26 cellular contexts compared by ENCODE assay signal in genomic region chr20:63073051-63073737, GRCh38.
A peak's percentile ranks its signal among the peaks of the same experiment; 100 is the strongest.
DNase-seq lines count a peak whose midpoint lies in the region; ATAC-seq and TF ChIP-seq lines count a peak whose summit lies in the region.
"Had no signal": no experiment of that assay in that cellular context is flagged by ENCODE, and none has a peak within 500 bp of the region (broad histone marks: within the 10 kb centered on the region; RNA-seq: fewer than 3 reads in every experiment).

No MANE protein-coding gene starts in this region.

- H3K27ac Mint-ChIP-seq in CD14-positive monocyte (no peak overlapping the region), neural progenitor cell (no peak overlapping the region)
- H3K27ac Mint-ChIP-seq: CD4-positive, alpha-beta memory T cell; dendritic cell treated with granulocyte-macrophage colony-stimulating factor and Interleukin-4, amounts not matched to agents 40 ng/mL and 50 ng/mL, for 4 days; HFFc6; stimulated activated memory B cell treated with anti-CD40 and anti-IgM and Interleukin-4, amounts not matched to agents 10 μg/mL and 1 μg/mL and 100 μg/mL, for 72 hours; T-helper 2 cell treated with Interferon-gamma antibody and Interleukin-4, amounts not matched to agents 5 μg/mL and 100 μg/mL, for 36 hours had no signal

- H3K4me3 ChIP-seq in BE2C (ENCODE audit: low read depth, low read length) (no peak overlapping the region), neural progenitor cell (no peak overlapping the region)

- H3K79me2 ChIP-seq in neural progenitor cell (ENCODE audit: low read depth) = no peaks in the 10 kb centered on the region

- H3K9me3 Mint-ChIP-seq in CD14-positive monocyte (peaks cover 7 to 25% (median 22%) of the 10 kb centered on the region in 7 donors), neural progenitor cell (peaks cover 18% of the 10 kb centered on the region)

- TF ChIP-seq CTCF in BE2C (IDR thresholded peaks at IDR 0.05; ENCODE audit: low read depth, low read length) (no peak), CD14-positive monocyte (IDR thresholded peaks at IDR 0.05) (no peak), neural progenitor cell (IDR thresholded peaks at IDR 0.05) (no peak)

- no peak for ATAC-seq in GM21825 (IDR thresholded peaks at IDR 0.05; ENCODE audit: unreplicated experiment)
- ATAC-seq: stimulated activated memory B cell treated with anti-CD40 and anti-IgM and Interleukin-4, amounts not matched to agents 10 μg/mL and 1 μg/mL and 100 μg/mL, for 72 hours had no signal

- H3K4me3 Mint-ChIP-seq in CD14-positive monocyte (peak overlapping the region in 1 of 2 donors; percentile 71), neural progenitor cell (peak overlapping the region; percentile 63)
- H3K4me3 Mint-ChIP-seq: dendritic cell treated with granulocyte-macrophage colony-stimulating factor and Interleukin-4, amounts not matched to agents 40 ng/mL and 50 ng/mL, for 4 days; HFFc6; stimulated activated memory B cell treated with anti-CD40 and anti-IgM and Interleukin-4, amounts not matched to agents 10 μg/mL and 1 μg/mL and 100 μg/mL, for 72 hours; T-helper 2 cell treated with Interferon-gamma antibody and Interleukin-4, amounts not matched to agents 5 μg/mL and 100 μg/mL, for 36 hours had no signal

- H3K27me3 ChIP-seq in BE2C = peaks cover 20% of the 10 kb centered on the region
- H3K27me3 ChIP-seq in neural progenitor cell = peaks cover 84% of the 10 kb centered on the region
- H3K27me3 ChIP-seq: testis had no signal

- H3K36me3 ChIP-seq in BE2C (no peaks in the 10 kb centered on the region), neural progenitor cell (no peaks in the 10 kb centered on the region)
- H3K36me3 ChIP-seq: WERI-Rb-1 had no signal

- H2AFZ ChIP-seq in neural progenitor cell (replicated peaks) = no peak overlapping the region

- intact Hi-C loops in CD14-positive monocyte (cut with micrococcal nuclease) = no loop called here

- H3K9ac ChIP-seq in neural progenitor cell = no peak overlapping the region

- DNase-seq in BE2C = peak; percentile 17
- peak; percentile 30 for DNase-seq in CD14-positive monocyte (ENCODE audit: low spot score)
- peak; percentile 16 for DNase-seq in cerebellar cortex (ENCODE audit: low spot score)
- DNase-seq in neural progenitor cell (ENCODE audit: low spot score) = no peak
- no peak for DNase-seq in activated gamma-delta T cell treated with Interleukin-2 at 50 U/mL for 16 hours
- no peak for DNase-seq in stimulated activated CD4-positive, alpha-beta T cell treated with anti-CD3 and anti-CD28 coated beads, Interleukin-12 subunit alpha, Interleukin-12 subunit beta, amount 100 ng/mL, for 4 hours
- DNase-seq: activated CD4-positive, alpha-beta T cell treated with anti-CD3 and anti-CD28 coated beads, Interleukin-2, amount 50 U/mL, for 48 hours; activated gamma-delta T cell; amygdala; CD4-positive, alpha-beta memory T cell; DMS153; HFFc6; mammary epithelial cell; NCI-H2081; NCI-H345; NCI-H774; nucleus accumbens; RPMI8226; small intestine; stimulated activated CD4-positive, alpha-beta T cell treated with anti-CD3 and anti-CD28 coated beads, Interleukin-2, amount 100 ng/mL, for 48 hours; testis; WERI-Rb-1 had no signal

- H3K27me3 Mint-ChIP-seq in CD14-positive monocyte (ENCODE audit: low read depth in 3 of 3) = peaks cover 28 to 47% (median 29%) of the 10 kb centered on the region in 3 donors
- H3K27me3 Mint-ChIP-seq in neural progenitor cell (ENCODE audit: insufficient read depth, low read depth) = peaks cover 45% of the 10 kb centered on the region

- H3K4me2 ChIP-seq in neural progenitor cell = no peak overlapping the region

- peaks cover 0 to 1% of the 10 kb centered on the region in 2 donors for H3K36me3 Mint-ChIP-seq in CD14-positive monocyte
- peaks cover 2% of the 10 kb centered on the region for H3K36me3 Mint-ChIP-seq in neural progenitor cell
- H3K36me3 Mint-ChIP-seq: stimulated activated memory B cell treated with anti-CD40 and anti-IgM and Interleukin-4, amounts not matched to agents 10 μg/mL and 1 μg/mL and 100 μg/mL, for 72 hours had no signal

- H3K4me1 ChIP-seq in BE2C (no peaks in the 10 kb centered on the region; the same call in 1 of the 2 replicates), neural progenitor cell (no peaks in the 10 kb centered on the region)

- H3K4me1 Mint-ChIP-seq in CD14-positive monocyte (no peaks in the 10 kb centered on the region), neural progenitor cell (peaks cover 8% of the 10 kb centered on the region)
- H3K4me1 Mint-ChIP-seq: stimulated activated memory B cell treated with anti-CD40 and anti-IgM and Interleukin-4, amounts not matched to agents 10 μg/mL and 1 μg/mL and 100 μg/mL, for 72 hours had no signal

- H3F3A ChIP-seq in neural progenitor cell (ENCODE audit: low read depth) = peaks cover 8% of the 10 kb centered on the region

- H3K9me3 ChIP-seq in BE2C = peaks cover 4% of the 10 kb centered on the region
- H3K9me3 ChIP-seq in neural progenitor cell (ENCODE audit: low read depth) = peaks cover 9% of the 10 kb centered on the region
- H3K9me3 ChIP-seq: testis had no signal

- no peak overlapping the region for H3K27ac ChIP-seq in neural progenitor cell
- H3K27ac ChIP-seq: testis, WERI-Rb-1 had no signal

- H4K20me1 ChIP-seq in neural progenitor cell (ENCODE audit: low read depth) = peaks cover 31% of the 10 kb centered on the region

Comparison
In these comparisons a context has a peak if more than half of its experiments do, and no peak if none do; other contexts are left out.
1. DNase-seq: peak in BE2C (single experiment), CD14-positive monocyte (single experiment) and cerebellar cortex (single experiment); none in neural progenitor cell (single experiment), activated gamma-delta T cell treated with Interleukin-2 at 50 U/mL for 16 hours (single experiment) and stimulated activated CD4-positive, alpha-beta T cell treated with anti-CD3 and anti-CD28 coated beads, Interleukin-12 subunit alpha, Interleukin-12 subunit beta, amount 100 ng/mL, for 4 hours (single experiment).